Comparison of ENCODE assay signal across 13 cellular contexts in genomic region chr12:10453-10852, GRCh38. TPM values are rescaled to one million over a fixed set of nuclear protein-coding genes. Genes with fewer than 3 reads are reported as not detected.
A peak's percentile ranks its signal among the peaks of the same experiment; 100 is the strongest.
DNase-seq lines count a peak whose midpoint lies in the region; ATAC-seq and TF ChIP-seq lines count a peak whose summit lies in the region.
"Not testable (repeated sequence)": the region's sequence is repeated elsewhere in the genome, so short reads cannot be mapped to it uniquely, and the experiment has no call there.
"Had no signal": no experiment of that assay in that cellular context is flagged by ENCODE, and none has a peak within 500 bp of the region (broad histone marks: within the 10 kb centered on the region; RNA-seq: fewer than 3 reads in every experiment).

No MANE protein-coding gene starts in this region.

- DNase-seq in MM.1S (peak; percentile 5), endodermal cell (peak; percentile 19), left lobe of liver (ENCODE audit: low spot score) (peak; percentile 67), lung (ENCODE audit: low spot score) (peak; percentile 26), spleen (peak; percentile 64), testis (peak; percentile 40)
- DNase-seq in activated CD4-positive, alpha-beta T cell treated with anti-CD3 and anti-CD28 coated beads for 36 hours = peak; percentile 37

- H4K20me1 ChIP-seq in MM.1S (ENCODE audit: insufficient read depth, low read length) = not testable (repeated sequence)

- H3K27ac ChIP-seq in MM.1S (ENCODE audit: low read length); endodermal cell (ENCODE audit: low read depth, low read length); lung (ENCODE audit: low read depth in 1 of 2, low read length in 1 of 2); spleen; testis: not testable (repeated sequence)

- not testable (repeated sequence) for H3K9me3 ChIP-seq in MM.1S (replicated peaks; ENCODE audit: insufficient read depth, low read length); endodermal cell (ENCODE audit: control insufficient read depth, low read length); lung (ENCODE audit: control insufficient read depth in 2 of 2, insufficient read depth in 1 of 2, low read length in 1 of 2); spleen; testis

- not testable (repeated sequence) for H3K36me3 Mint-ChIP-seq in activated CD4-positive, alpha-beta T cell treated with anti-CD3 and anti-CD28 coated beads for 36 hours (ENCODE audit: low read depth); endodermal cell (ENCODE audit: low read depth)

- not testable (repeated sequence) for H3K27me3 Mint-ChIP-seq in activated CD4-positive, alpha-beta T cell treated with anti-CD3 and anti-CD28 coated beads for 36 hours; endodermal cell (ENCODE audit: insufficient read depth)

- not testable (repeated sequence) for ATAC-seq in activated CD4-positive, alpha-beta T cell treated with anti-CD3 and anti-CD28 coated beads for 36 hours; left lobe of liver; lung (ENCODE audit: insufficient read depth, low FRiP score)

- not testable (repeated sequence) for H3K4me3 Mint-ChIP-seq in activated CD4-positive, alpha-beta T cell treated with anti-CD3 and anti-CD28 coated beads for 36 hours; endodermal cell

- not testable (repeated sequence) for H3K27ac Mint-ChIP-seq in activated CD4-positive, alpha-beta T cell treated with anti-CD3 and anti-CD28 coated beads for 36 hours; endodermal cell

- not testable (repeated sequence) for H3F3A ChIP-seq in MM.1S (ENCODE audit: insufficient read depth, low read length)

- CTCF ChIA-PET in activated CD4-positive, alpha-beta T cell treated with anti-CD3 and anti-CD28 coated beads for 36 hours (lab: Charles Lee) = not testable (repeated sequence)

- not testable (repeated sequence) for H3K27me3 ChIP-seq in MM.1S (replicated peaks; ENCODE audit: insufficient read depth, low read length); endodermal cell (ENCODE audit: control insufficient read depth, insufficient read depth, low read length, poor library complexity, severe bottlenecking); lung (ENCODE audit: control insufficient read depth, insufficient read depth); spleen (replicated peaks in 1 of 7); testis

- H3K4me1 Mint-ChIP-seq in activated CD4-positive, alpha-beta T cell treated with anti-CD3 and anti-CD28 coated beads for 36 hours; endodermal cell: not testable (repeated sequence)

- intact Hi-C loops in activated CD4-positive, alpha-beta T cell treated with anti-CD3 and anti-CD28 coated beads for 36 hours (cut with DNase I, micrococcal nuclease); spleen (cut with DNase I; ENCODE audit: low total_unique reads); testis (cut with DNase I; ENCODE audit: low total_unique reads): not testable (repeated sequence)

- H3K4me1 ChIP-seq in MM.1S (ENCODE audit: low read length); endodermal cell (ENCODE audit: control insufficient read depth, insufficient read depth, low read length); lung (ENCODE audit: control insufficient read depth in 2 of 2, insufficient read depth in 2 of 2, low read length in 2 of 2); testis: not testable (repeated sequence)
- peaks cover 0 to 17% (median 3%) of the 10 kb centered on the region in 6 donors for H3K4me1 ChIP-seq in spleen

- POLR2A ChIA-PET in activated CD4-positive, alpha-beta T cell treated with anti-CD3 and anti-CD28 coated beads for 36 hours (lab: Charles Lee) = not testable (repeated sequence)

- WGBS in endodermal cell (ENCODE audit: insufficient coverage in 1 of 2, insufficient read length in 1 of 2), 2 experiments = no CpG with 5 or more reads among the region's 43 CpGs
- 82 to 87% methylated on average over 24 to 35 of the region's 43 CpGs for WGBS in lung, 2 donors
- 84 to 92% (median 87%) methylated on average over 13 to 33 of the region's 43 CpGs; no CpG with 5 or more reads in 1 of the 5 donors for WGBS in spleen, 5 donors
- 69 to 85% methylated on average over 4 to 42 of the region's 43 CpGs for WGBS in testis, 2 donors

- not testable (repeated sequence) for H3K79me2 ChIP-seq in MM.1S (ENCODE audit: low read length)

- not testable (repeated sequence) for H3K4me2 ChIP-seq in MM.1S (ENCODE audit: low read depth, low read length)

- not testable (repeated sequence) for TF ChIP-seq CTCF in MM.1S (IDR thresholded peaks at IDR 0.05; ENCODE audit: low read length); endodermal cell (conservative IDR thresholded peaks at IDR 0.05); lung (IDR thresholded peaks at IDR 0.05; ENCODE audit: control extremely low read depth, extremely low read depth); spleen (IDR thresholded peaks at IDR 0.05 in 8 of 11, conservative IDR thresholded peaks at IDR 0.05 in 3 of 11); testis (IDR thresholded peaks at IDR 0.05)

- H3K36me3 ChIP-seq in MM.1S (replicated peaks; ENCODE audit: insufficient read depth, low read length); endodermal cell (ENCODE audit: control insufficient read depth, insufficient read depth, low read length); lung (ENCODE audit: control insufficient read depth in 2 of 2, insufficient read depth in 2 of 2, low read length in 2 of 2); spleen; testis (ENCODE audit: low read depth, missing control alignments): not testable (repeated sequence)

- TF ChIP-seq POLR2A in spleen (IDR thresholded peaks at IDR 0.05); testis (IDR thresholded peaks at IDR 0.05): not testable (repeated sequence)

- not testable (repeated sequence) for H2AFZ ChIP-seq in MM.1S (ENCODE audit: low read length)

- H3K9ac ChIP-seq in MM.1S (ENCODE audit: low read length); endodermal cell (ENCODE audit: extremely low read depth, low read length, poor library complexity, severe bottlenecking): not testable (repeated sequence)

- not testable (repeated sequence) for H3K9me2 ChIP-seq in MM.1S (replicated peaks; ENCODE audit: insufficient read depth, low read length)

- not testable (repeated sequence) for H3K4me3 ChIP-seq in MM.1S (ENCODE audit: low read length); endodermal cell (ENCODE audit: low read length); lung; spleen; testis

- not testable (repeated sequence) for H3K9me3 Mint-ChIP-seq in activated CD4-positive, alpha-beta T cell treated with anti-CD3 and anti-CD28 coated beads for 36 hours (ENCODE audit: low read depth)
- H3K9me3 Mint-ChIP-seq in endodermal cell = peaks cover 15% of the 10 kb centered on the region

RNA-seq across cellular contexts. Expression of gene IQSEC3, which starts 56.1 kb away (rescaled TPM):
- not detected for total RNA-seq in activated CD4-positive, alpha-beta T cell treated with anti-CD3 and anti-CD28 coated beads for 36 hours
- total RNA-seq in endodermal cell (1 to 10 TPM; 1.5 to 2.7 TPM), left lobe of liver (0.70 TPM), lung (1 to 10 TPM in 1 of 2 donors, under 1 TPM in 1; 0.51 to 7.5 TPM), spleen (1 to 10 TPM in 4 of 7 donors, under 1 TPM in 2, not detected in 1; 0.20 to 1.6 (median 1.3) TPM), testis (10 to 100 TPM in 1 of 2 donors, 1 to 10 TPM in 1; 3.9 to 12.2 TPM)
- polyA plus RNA-seq in endodermal cell (2013, experiment 1 of 2) = 1.5 TPM
- polyA plus RNA-seq in endodermal cell (2013, experiment 2 of 2) = 0.95 TPM
- polyA plus RNA-seq in lung (1 to 10 TPM in 1 of 2 donors, under 1 TPM in 1; 0.29 to 2.5 TPM), spleen (under 1 TPM; 0.29 to 0.52 (median 0.45) TPM), testis (ENCODE audit: insufficient read depth, low read depth, low replicate concordance) (4.5 TPM)
- total RNA-seq: Calu3, G401, H4 had no signal
- polyA plus RNA-seq: A549; BJ; CD4-positive, alpha-beta memory T cell had no signal

Comparison
In these comparisons a context has a peak if more than half of its experiments do, and no peak if none do; other contexts are left out.
1. DNase-seq: peak in every context shown above with its lines; median percentile 67 in left lobe of liver; 64 in spleen; 40 in testis; 37 in activated CD4-positive, alpha-beta T cell treated with anti-CD3 and anti-CD28 coated beads for 36 hours; 26 in lung; 19 in endodermal cell; 5 in MM.1S.